In the genomic region with DNA sequence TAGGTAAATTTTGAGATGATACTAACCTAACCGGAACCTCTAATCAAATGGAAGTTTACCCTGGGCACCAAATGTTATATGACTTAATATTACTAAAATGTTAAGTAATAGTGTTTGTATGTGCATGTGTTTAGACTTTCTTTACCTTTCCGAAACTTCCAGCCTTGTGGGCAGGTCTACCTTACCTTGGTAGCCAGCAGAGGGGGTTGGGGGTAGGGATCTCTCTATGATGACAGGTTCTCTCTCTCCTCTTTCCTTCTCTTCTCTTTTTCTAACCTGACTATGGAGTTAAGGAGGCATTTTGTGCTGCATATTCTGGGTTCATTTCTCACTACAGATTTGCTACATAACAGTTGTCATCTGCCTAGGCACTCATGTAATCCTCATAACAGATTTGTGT, we compare ENCODE assay signal across 1 cellular context.
TF ChIP-seq lines count a peak whose summit lies in the region.

No MANE protein-coding gene starts in this region.

TF ChIP-seq in endothelial cell of umbilical vein, 7 proteins besides CTCF, POLR2A, EP300 and RAD21:
- TF ChIP-seq EZH2 (IDR thresholded peaks at IDR 0.05; ENCODE audit: borderline replicate concordance, low read depth, low read length, severe bottlenecking) (no peak), GATA2 (IDR thresholded peaks at IDR 0.05; ENCODE audit: insufficient read depth, insufficient read length, low read depth, low read length) (no peak), MYC (IDR thresholded peaks at IDR 0.05; ENCODE audit: low read depth, low read length) (no peak), POLR2AphosphoS5 (IDR thresholded peaks at IDR 0.05; ENCODE audit: insufficient read depth, low read depth, low read length) (no peak), JUN (IDR thresholded peaks at IDR 0.05; ENCODE audit: borderline replicate concordance, insufficient read depth, insufficient read length, low read depth) (no peak), FOS (IDR thresholded peaks at IDR 0.05; ENCODE audit: borderline replicate concordance, insufficient read depth, low read length) (no peak), MAX (IDR thresholded peaks at IDR 0.05; ENCODE audit: insufficient read depth, insufficient read length) (no peak)
TF ChIP-seq in endothelial cell of umbilical vein: peak in this region for 0.
